11 cellular contexts compared by ENCODE assay signal in the genomic region with DNA sequence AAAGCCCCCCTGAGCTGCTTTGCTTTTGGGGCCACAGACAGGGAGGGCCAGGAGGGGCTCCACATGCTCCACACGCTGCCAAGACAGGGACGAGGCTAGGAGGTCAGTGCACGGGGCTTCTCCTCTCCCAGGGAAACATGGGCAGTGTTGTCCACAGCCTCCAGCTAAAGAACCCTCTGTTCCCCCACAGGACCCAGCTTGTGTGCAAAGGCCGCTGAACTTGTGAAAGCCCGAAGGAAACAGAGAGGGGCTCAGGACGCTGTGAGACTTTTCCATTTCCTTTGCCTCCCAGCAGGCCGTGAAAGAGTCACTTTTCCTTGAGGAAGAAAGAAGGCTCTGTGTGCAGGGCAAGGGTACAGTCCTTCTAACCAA. TPM values are rescaled to one million over a fixed set of nuclear protein-coding genes. Genes with fewer than 3 reads are reported as not detected.
DNase-seq lines count a peak whose midpoint lies in the region; ATAC-seq and TF ChIP-seq lines count a peak whose summit lies in the region.
"Had no signal": no experiment of that assay in that cellular context is flagged by ENCODE, and none has a peak within 500 bp of the region (broad histone marks: within the 10 kb centered on the region; RNA-seq: fewer than 3 reads in every experiment).

No MANE protein-coding gene starts in this region.

- peak overlapping the region; percentile 50 to 70 for H3K27ac ChIP-seq in right atrium auricular region
- H3K27ac ChIP-seq in prostate gland: peak overlapping the region; percentile 42 to 47
- peak overlapping the region; percentile 31 to 83 for H3K27ac ChIP-seq in aorta (ENCODE audit: low read depth in 1 of 2, low read length in 2 of 2)
- H3K27ac ChIP-seq: 22Rv1 had no signal

- H3K27me3 ChIP-seq in right atrium auricular region: no peaks in the 10 kb centered on the region
- H3K27me3 ChIP-seq in prostate gland (replicated peaks; ENCODE audit: insufficient read depth): no peaks in the 10 kb centered on the region
- H3K27me3 ChIP-seq in aorta (ENCODE audit: control insufficient read depth in 1 of 2, insufficient read depth in 2 of 2, low read length in 1 of 2): no peaks in the 10 kb centered on the region

- peaks cover 0 to 6% of the 10 kb centered on the region in 2 donors for H3K9me3 ChIP-seq in right atrium auricular region
- no peaks in the 10 kb centered on the region for H3K9me3 ChIP-seq in prostate gland
- H3K9me3 ChIP-seq in aorta (ENCODE audit: control insufficient read depth, low read length): peaks cover 1% of the 10 kb centered on the region

- peak; percentile 29 for DNase-seq in DMS 273 (lab: John Stamatoyannopoulos, UW; ENCODE audit: unreplicated experiment)
- no peak for DNase-seq in DMS 273 treated with DMSO at 0.1 percent for 48 hours (lab: John Stamatoyannopoulos, UW)
- no peak for DNase-seq in right atrium auricular region (ENCODE audit: low spot score)
- no peak for DNase-seq in prostate gland (ENCODE audit: low spot score)
- DNase-seq in aorta: no peak
- DNase-seq in NCI-H187 (lab: John Stamatoyannopoulos, UW): no peak
- no peak for DNase-seq in GM13977 (ENCODE audit: low spot score)
- DNase-seq: NCI-H146; stimulated activated naive CD4-positive, alpha-beta T cell had no signal

- no peak for TF ChIP-seq CTCF in right atrium auricular region (IDR thresholded peaks at IDR 0.05)
- TF ChIP-seq CTCF in prostate gland (IDR thresholded peaks at IDR 0.05): no peak
- TF ChIP-seq CTCF in GM13977 (IDR thresholded peaks at IDR 0.05; ENCODE audit: extremely low read depth, insufficient read depth, missing control alignments): no peak

- intact Hi-C loops in prostate gland (cut with DNase I) (loop anchor here (1.0 to 10.0 kb wide), 3 partner anchors 43 to 197 kb away; no protein-coding TSS in a partner anchor), aorta (cut with DNase I) (loop anchor here in 1 of 2 donors (5.0 kb wide), 1 partner anchor 45 kb away; no protein-coding TSS in a partner anchor)

- H3K4me3 ChIP-seq in right atrium auricular region (no peak overlapping the region), prostate gland (no peak overlapping the region), aorta (ENCODE audit: low read length in 2 of 2) (no peak overlapping the region)

- 30% methylated on average over 7 of the region's 7 CpGs for WGBS in prostate gland
- 24 to 25% methylated on average over 7 of the region's 7 CpGs for WGBS in aorta, 2 donors

- H3K4me1 ChIP-seq in right atrium auricular region (peaks cover 0 to 41% of the 10 kb centered on the region in 2 donors), prostate gland (replicated peaks) (peaks cover 5% of the 10 kb centered on the region), aorta (ENCODE audit: control insufficient read depth in 1 of 2, insufficient read depth in 2 of 2, low read length in 2 of 2) (peaks cover 0 to 5% of the 10 kb centered on the region in 2 donors)

- in situ Hi-C loops in GM13977 (cut with MboI; ENCODE audit: low pct_unique_long_range_greater_than_20kb, low sequenced_read_pairs, unreplicated experiment): no loop called here

- no peaks in the 10 kb centered on the region for H3K36me3 ChIP-seq in right atrium auricular region
- H3K36me3 ChIP-seq in prostate gland: no peaks in the 10 kb centered on the region
- no peaks in the 10 kb centered on the region for H3K36me3 ChIP-seq in aorta (ENCODE audit: control insufficient read depth in 1 of 2, insufficient read depth in 2 of 2, low read length in 1 of 2)

- ATAC-seq in aorta (ENCODE audit: low FRiP score) (peak; percentile 54), HG02870 (IDR thresholded peaks at IDR 0.05; ENCODE audit: unreplicated experiment) (no peak)

- TF ChIP-seq POLR2A in prostate gland (IDR thresholded peaks at IDR 0.05): no peak

RNA-seq across cellular contexts. Expression of gene CDRT4, which starts 9.7 kb away (rescaled TPM):
- under 1 TPM in 1 of 2 donors, not detected in 1; 0.94 TPM for total RNA-seq in right atrium auricular region
- total RNA-seq in prostate gland: 10 to 100 TPM in 1 of 2 donors, 1 to 10 TPM in 1; 8.5 to 13.0 TPM
- 10 to 100 TPM; 16.3 to 19.5 TPM for total RNA-seq in aorta
- 10 to 100 TPM in 1 of 2 donors, 1 to 10 TPM in 1; 2.3 to 16.3 TPM for polyA plus RNA-seq in aorta

Comparison
In these comparisons a context has a peak if more than half of its experiments do, and no peak if none do; other contexts are left out.
1. RNA of gene CDRT4, which starts 9.7 kb away (total RNA-seq): 16.3 to 19.5 TPM in aorta and 8.5 to 13.0 TPM in prostate gland; 0.94 TPM in right atrium auricular region; every median in the first group is over 4 times any median in the second.
2. Peak in every context shown above with its lines, with median percentiles within 50 percentile points of each other: H3K27ac ChIP-seq.